Comparison of ENCODE assay signal across 12 cellular contexts in genomic region chr11:124919836-124920755, GRCh38. TPM values are rescaled to one million over a fixed set of nuclear protein-coding genes. Genes with fewer than 3 reads are reported as not detected.
A peak's percentile ranks its signal among the peaks of the same experiment; 100 is the strongest.
DNase-seq lines count a peak whose midpoint lies in the region; ATAC-seq and TF ChIP-seq lines count a peak whose summit lies in the region.
"Had no signal": no experiment of that assay in that cellular context is flagged by ENCODE, and none has a peak within 500 bp of the region (broad histone marks: within the 10 kb centered on the region; RNA-seq: fewer than 3 reads in every experiment).

No MANE protein-coding gene starts in this region.

- no peaks in the 10 kb centered on the region for H3K79me2 ChIP-seq in parathyroid adenoma

- H3K36me3 ChIP-seq in CD4-positive, CD25-positive, alpha-beta regulatory T cell (ENCODE audit: control insufficient read depth, insufficient read depth, low read length) = no peaks in the 10 kb centered on the region
- no peaks in the 10 kb centered on the region for H3K36me3 ChIP-seq in parathyroid adenoma (ENCODE audit: control insufficient read depth, insufficient read depth, low read length)
- H3K36me3 ChIP-seq: ascending aorta had no signal

- peaks cover 3% of the 10 kb centered on the region for H3K36me3 Mint-ChIP-seq in CD4-positive, CD25-positive, alpha-beta regulatory T cell

- no peak overlapping the region for H3K27ac ChIP-seq in CD4-positive, CD25-positive, alpha-beta regulatory T cell (ENCODE audit: insufficient read depth, low read length, poor library complexity, severe bottlenecking)
- no peak overlapping the region for H3K27ac ChIP-seq in parathyroid adenoma
- H3K27ac ChIP-seq: ascending aorta, RWPE1 had no signal

- H2AFZ ChIP-seq in parathyroid adenoma = no peak overlapping the region

- H3K27me3 ChIP-seq in CD4-positive, CD25-positive, alpha-beta regulatory T cell (ENCODE audit: control insufficient read depth, insufficient read depth, low read length) = no peaks in the 10 kb centered on the region
- no peaks in the 10 kb centered on the region for H3K27me3 ChIP-seq in parathyroid adenoma (ENCODE audit: control insufficient read depth, insufficient read depth, low read length)
- H3K27me3 ChIP-seq: ascending aorta had no signal

- no peak for ATAC-seq in CD4-positive, CD25-positive, alpha-beta regulatory T cell (ENCODE audit: low read depth in 2 of 2)
- ATAC-seq in GM21367 (IDR thresholded peaks at IDR 0.05; ENCODE audit: unreplicated experiment) = no peak

- peak overlapping the region; percentile 55 to 81 (median 78) for H3K4me3 Mint-ChIP-seq in CD4-positive, CD25-positive, alpha-beta regulatory T cell
- H3K4me3 Mint-ChIP-seq: activated CD4-positive, alpha-beta T cell treated with anti-CD3 and anti-CD28 coated beads for 36 hours had no signal

- TF ChIP-seq CTCF in fibroblast of villous mesenchyme (IDR thresholded peaks at IDR 0.05; ENCODE audit: insufficient read depth, low read depth, low read length) = no peak
- no peak for TF ChIP-seq CTCF in parathyroid adenoma (IDR thresholded peaks at IDR 0.05)

- peaks cover 0 to 26% (median 5%) of the 10 kb centered on the region in 4 donors for H3K4me1 Mint-ChIP-seq in CD4-positive, CD25-positive, alpha-beta regulatory T cell

- H3K4me2 ChIP-seq in parathyroid adenoma (ENCODE audit: low read length) = peak overlapping the region; percentile 51

- H3K27ac Mint-ChIP-seq in CD4-positive, CD25-positive, alpha-beta regulatory T cell = peak overlapping the region in 1 of 3 donors; percentile 40
- H3K27ac Mint-ChIP-seq: activated CD4-positive, alpha-beta T cell treated with anti-CD3 and anti-CD28 coated beads for 36 hours had no signal

- peaks cover 21% of the 10 kb centered on the region for H3K27me3 Mint-ChIP-seq in CD4-positive, CD25-positive, alpha-beta regulatory T cell
- H3K27me3 Mint-ChIP-seq: activated CD4-positive, alpha-beta T cell treated with anti-CD3 and anti-CD28 coated beads for 36 hours had no signal

- DNase-seq in CD4-positive, CD25-positive, alpha-beta regulatory T cell = no peak
- DNase-seq in NCI-H524 (lab: John Stamatoyannopoulos, UW) (peak; percentile 81 to 91), fibroblast of villous mesenchyme (ENCODE audit: low read depth) (no peak), NCI-H2081 treated with DMSO at 0.1 percent for 48 hours (lab: John Stamatoyannopoulos, UW) (no peak), retina (no peak)
- no peak for DNase-seq in activated effector memory CD4-positive, alpha-beta T cell treated with Interleukin-2 at 50 U/mL for 16 hours
- DNase-seq: DND-41 had no signal

- no peak overlapping the region for H3K9ac ChIP-seq in parathyroid adenoma

- peaks cover 5% of the 10 kb centered on the region for H3K4me1 ChIP-seq in CD4-positive, CD25-positive, alpha-beta regulatory T cell (ENCODE audit: control insufficient read depth, insufficient read depth, low read length, poor library complexity, severe bottlenecking)
- H3K4me1 ChIP-seq in parathyroid adenoma = no peaks in the 10 kb centered on the region
- H3K4me1 ChIP-seq: ascending aorta had no signal

- H3K9me3 Mint-ChIP-seq in CD4-positive, CD25-positive, alpha-beta regulatory T cell = peaks cover 0 to 5% (median 0%) of the 10 kb centered on the region in 7 donors

- no peaks in the 10 kb centered on the region for H3K9me3 ChIP-seq in CD4-positive, CD25-positive, alpha-beta regulatory T cell (ENCODE audit: control insufficient read depth in 2 of 2, low read length in 2 of 2)
- no peaks in the 10 kb centered on the region for H3K9me3 ChIP-seq in parathyroid adenoma (ENCODE audit: control insufficient read depth, low read length)
- H3K9me3 ChIP-seq: ascending aorta had no signal

- H3K4me3 ChIP-seq in CD4-positive, CD25-positive, alpha-beta regulatory T cell (ENCODE audit: low read depth, low read length) = peak overlapping the region; percentile 18
- H3K4me3 ChIP-seq in fibroblast of villous mesenchyme (ENCODE audit: low read depth, low read length) (peak overlapping the region; percentile 51), parathyroid adenoma (ENCODE audit: low read depth, low read length) (peak overlapping the region; percentile 46)

RNA-seq across cellular contexts. Expression of gene HEPN1, which starts 1.0 kb away (rescaled TPM):
- not detected for total RNA-seq in CD4-positive, CD25-positive, alpha-beta regulatory T cell
- not detected for polyA plus RNA-seq in CD4-positive, CD25-positive, alpha-beta regulatory T cell
- not detected in 2 replicates for total RNA-seq in fibroblast of villous mesenchyme
- total RNA-seq: activated CD4-positive, alpha-beta T cell treated with anti-CD3 and anti-CD28 coated beads for 36 hours; ascending aorta had no signal

RNA-seq across cellular contexts. Expression of gene HEPACAM, which starts 15.8 kb away (rescaled TPM):
- total RNA-seq in CD4-positive, CD25-positive, alpha-beta regulatory T cell = not detected
- not detected for polyA plus RNA-seq in CD4-positive, CD25-positive, alpha-beta regulatory T cell
- total RNA-seq in fibroblast of villous mesenchyme = under 0.01 and 0.86 TPM in 2 replicates
- total RNA-seq: activated CD4-positive, alpha-beta T cell treated with anti-CD3 and anti-CD28 coated beads for 36 hours; ascending aorta had no signal

RNA-seq across cellular contexts. Expression of gene ROBO4, which starts 22.4 kb away (rescaled TPM):
- total RNA-seq in CD4-positive, CD25-positive, alpha-beta regulatory T cell = 1.0 TPM
- polyA plus RNA-seq in CD4-positive, CD25-positive, alpha-beta regulatory T cell = under 1 TPM in 1 of 4 donors, not detected in 3; 0.05 TPM
- under 0.01 and 0.86 TPM in 2 replicates for total RNA-seq in fibroblast of villous mesenchyme
- total RNA-seq: activated CD4-positive, alpha-beta T cell treated with anti-CD3 and anti-CD28 coated beads for 36 hours had no signal

RNA-seq across cellular contexts. Expression of gene CCDC15, which starts 33.9 kb away (rescaled TPM):
- 0.64 TPM for total RNA-seq in CD4-positive, CD25-positive, alpha-beta regulatory T cell
- polyA plus RNA-seq in CD4-positive, CD25-positive, alpha-beta regulatory T cell = 1 to 10 TPM in 3 of 4 donors, under 1 TPM in 1; 0.81 to 1.8 (median 1.5) TPM
- total RNA-seq in fibroblast of villous mesenchyme = 2.6 and 3.5 TPM in 2 replicates
- total RNA-seq: ascending aorta had no signal

RNA-seq across cellular contexts. Expression of gene ROBO3, which starts 54.9 kb away (rescaled TPM):
- total RNA-seq in CD4-positive, CD25-positive, alpha-beta regulatory T cell = 4.4 TPM
- 1 to 10 TPM in 2 of 4 donors, under 1 TPM in 2; 0.34 to 4.6 (median 1.3) TPM for polyA plus RNA-seq in CD4-positive, CD25-positive, alpha-beta regulatory T cell
- 6.5 and 18.7 TPM in 2 replicates for total RNA-seq in fibroblast of villous mesenchyme

Comparison
In these comparisons a context has a peak if more than half of its experiments do, and no peak if none do; other contexts are left out.
1. DNase-seq: peak in NCI-H524 (2 of 2); none in CD4-positive, CD25-positive, alpha-beta regulatory T cell (0 of 3), fibroblast of villous mesenchyme (single experiment), activated effector memory CD4-positive, alpha-beta T cell treated with Interleukin-2 at 50 U/mL for 16 hours (single experiment), NCI-H2081 treated with DMSO at 0.1 percent for 48 hours (single experiment) and retina (single experiment).
2. Peak in every context shown above with its lines, with median percentiles within 50 percentile points of each other: H3K4me3 ChIP-seq.